In the genomic region with DNA sequence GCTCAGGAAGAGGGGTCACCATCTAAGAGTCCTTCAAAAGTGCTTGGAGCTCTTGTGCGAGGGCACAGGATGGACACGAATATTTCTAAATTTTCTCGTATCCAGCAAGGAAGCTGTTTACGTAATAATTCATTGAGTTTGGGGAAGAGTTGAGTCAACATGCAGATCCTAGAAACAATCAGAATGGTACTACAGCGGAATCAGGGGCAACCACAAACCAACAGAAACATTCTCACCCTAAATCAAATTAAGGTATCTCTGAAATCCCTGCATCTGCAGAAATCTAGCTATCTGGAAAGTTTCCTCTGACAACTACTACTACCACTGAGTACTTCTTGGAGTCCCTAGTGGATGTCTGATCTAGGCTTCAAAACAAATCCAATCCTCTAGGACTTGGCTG, we compare ENCODE assay signal across 20 cellular contexts.
A peak's percentile ranks its signal among the peaks of the same experiment; 100 is the strongest.
DNase-seq lines count a peak whose midpoint lies in the region; ATAC-seq, FAIRE-seq and TF ChIP-seq lines count a peak whose summit lies in the region.
"Had no signal": no experiment of that assay in that cellular context is flagged by ENCODE, and none has a peak within 500 bp of the region (broad histone marks: within the 10 kb centered on the region; RNA-seq: fewer than 3 reads in every experiment).

No MANE protein-coding gene starts in this region.

- H3K36me3 Mint-ChIP-seq in MCF 10A (ENCODE audit: insufficient read depth, unreplicated experiment), result no peaks in the 10 kb centered on the region
- H3K36me3 Mint-ChIP-seq: CD14-positive monocyte had no signal

- TF ChIP-seq CTCF in MCF 10A (IDR thresholded peaks at IDR 0.05; ENCODE audit: unreplicated experiment), result no peak
- TF ChIP-seq CTCF in mammary epithelial cell (conservative IDR thresholded peaks at IDR 0.05 in 1 of 2, IDR thresholded peaks at IDR 0.05 in 1 of 2; ENCODE audit: extremely low read depth in 1 of 2, insufficient read depth in 1 of 2, low read depth in 1 of 2, low read length in 2 of 2), result no peak
- TF ChIP-seq CTCF in K562 (IDR thresholded peaks at IDR 0.05 in 2 of 3, conservative IDR thresholded peaks at IDR 0.05 in 1 of 3; ENCODE audit: insufficient read depth in 2 of 3, low read depth in 1 of 3, low read length in 3 of 3), result no peak
- no peak for TF ChIP-seq CTCF in osteoblast (IDR thresholded peaks at IDR 0.05; ENCODE audit: extremely low read depth, low read depth, low read length)
- no peak for TF ChIP-seq CTCF in coronary artery (IDR thresholded peaks at IDR 0.05)

- 78% methylated on average over 5 of the region's 5 CpGs for WGBS in mammary epithelial cell (ENCODE audit: low coverage, missing lambda C conversion rate)
- 2% methylated on average over 5 of the region's 5 CpGs for WGBS in K562 (ENCODE audit: insufficient coverage, low coverage, missing lambda C conversion rate)

- H3K9ac ChIP-seq in mammary epithelial cell (ENCODE audit: insufficient read depth, low read length) (no peak overlapping the region), K562 (ENCODE audit: insufficient read depth in 1 of 2, low read depth in 2 of 2, low read length in 2 of 2) (no peak overlapping the region)

- CTCF ChIA-PET in MCF 10A (lab: Yijun Ruan, JAX) (interaction anchor here (0.6 to 2.9 kb wide), 2 partner anchors 105 to 897 kb away, joined by 3 to 12 read pairs; no protein-coding TSS in a partner anchor), mammary epithelial cell (lab: Charles Lee; ENCODE audit: low non-redundant PET) (no interaction called here), K562 (lab: Yijun Ruan, JAX; ENCODE audit: low intra/inter-chr PET ratio) (no interaction called here)

- no peak for TF ChIP-seq POLR2A in K562 (conservative IDR thresholded peaks at IDR 0.05)

- no peak overlapping the region for H3K4me2 ChIP-seq in mammary epithelial cell (ENCODE audit: insufficient read depth, low read depth, low read length)
- H3K4me2 ChIP-seq in K562 (ENCODE audit: insufficient read depth, low read length), result no peak overlapping the region
- H3K4me2 ChIP-seq in osteoblast (ENCODE audit: insufficient read depth, low read length), result no peak overlapping the region

- H3K9me3 Mint-ChIP-seq in MCF 10A (ENCODE audit: unreplicated experiment), result no peaks in the 10 kb centered on the region

- no peaks in the 10 kb centered on the region for H3K27me3 ChIP-seq in mammary epithelial cell (ENCODE audit: insufficient read depth, low read length)
- no peaks in the 10 kb centered on the region for H3K27me3 ChIP-seq in K562 (ENCODE audit: control insufficient read depth in 2 of 2, insufficient read depth in 2 of 2, low read length in 2 of 2)
- no peaks in the 10 kb centered on the region for H3K27me3 ChIP-seq in osteoblast (ENCODE audit: insufficient read depth, low read length)

- FAIRE-seq in K562 (lab: Jason Lieb, UNC), result peak; percentile 40
- FAIRE-seq: D721Med, G401.6, GM12891, H54 had no signal

- intact Hi-C loops in MCF 10A (cut with micrococcal nuclease) (no loop called here), mammary epithelial cell (cut with micrococcal nuclease) (no loop called here), K562 (cut with micrococcal nuclease) (no loop called here)

- dilution Hi-C loops in mammary epithelial cell (cut with HindIII; ENCODE audit: low sequenced_read_pairs), result no loop called here

- H3K4me3 ChIP-seq in mammary epithelial cell (replicated peaks in 1 of 3; ENCODE audit: insufficient read depth in 1 of 3, low read depth in 2 of 3, low read length in 3 of 3) (no peak overlapping the region), K562 (no peak overlapping the region), osteoblast (ENCODE audit: insufficient read depth, low read length) (no peak overlapping the region), coronary artery (no peak overlapping the region)

- no peaks in the 10 kb centered on the region for H3K9me1 ChIP-seq in K562 (ENCODE audit: control insufficient read depth, insufficient read depth, low read length)

- POLR2A ChIA-PET in MCF 10A (lab: Yijun Ruan, JAX), result no interaction called here
- POLR2A ChIA-PET in K562 (lab: Yijun Ruan, JAX), result no interaction called here

- peak overlapping the region; percentile 42 for H3K27ac Mint-ChIP-seq in MCF 10A (ENCODE audit: low read depth, unreplicated experiment)
- H3K27ac Mint-ChIP-seq: CD8-positive, alpha-beta T cell had no signal

- H3K27ac ChIP-seq in mammary epithelial cell (ENCODE audit: insufficient read depth, low read depth, low read length) (no peak overlapping the region), K562 (ENCODE audit: extremely low read depth, low read depth, low read length) (no peak overlapping the region), osteoblast (ENCODE audit: low read depth, low read length) (peak overlapping the region; percentile 52), coronary artery (no peak overlapping the region)
- H3K27ac ChIP-seq: 22Rv1, HL-60 had no signal

- no peak for TF ChIP-seq EP300 in K562 (IDR thresholded peaks at IDR 0.05; ENCODE audit: low read length)

- H3K9me3 ChIP-seq in mammary epithelial cell (replicated peaks; ENCODE audit: insufficient read depth, low read length), result peaks cover 3% of the 10 kb centered on the region
- no peaks in the 10 kb centered on the region for H3K9me3 ChIP-seq in K562 (replicated peaks; ENCODE audit: control insufficient read depth, insufficient read depth, low read depth, low read length)
- H3K9me3 ChIP-seq in osteoblast (ENCODE audit: low read depth, low read length), result no peaks in the 10 kb centered on the region

- H3K4me1 Mint-ChIP-seq in MCF 10A (ENCODE audit: insufficient read depth, unreplicated experiment), result peaks cover 43% of the 10 kb centered on the region
- H3K4me1 Mint-ChIP-seq: CD14-positive monocyte had no signal

- H3K79me2 ChIP-seq in mammary epithelial cell (ENCODE audit: insufficient read depth, low read length) (no peaks in the 10 kb centered on the region), K562 (ENCODE audit: control insufficient read depth, insufficient read depth, low read length) (no peaks in the 10 kb centered on the region), osteoblast (ENCODE audit: insufficient read depth, low read length) (no peaks in the 10 kb centered on the region)

- no peaks in the 10 kb centered on the region for H3K27me3 Mint-ChIP-seq in MCF 10A (ENCODE audit: insufficient read depth, unreplicated experiment)

- ATAC-seq in K562, result no peak
- no peak for ATAC-seq in GM18511 (IDR thresholded peaks at IDR 0.05; ENCODE audit: unreplicated experiment)
- ATAC-seq: CD8-positive, alpha-beta T cell; HCT116 had no signal

- DNase-seq in MCF 10A (ENCODE audit: unreplicated experiment) (no peak), mammary epithelial cell (no peak), K562 (ENCODE audit: extremely low read depth in 1 of 4, low spot score in 3 of 4) (no peak), osteoblast (ENCODE audit: insufficient read length, low spot score, missing footprints) (no peak), putamen (ENCODE audit: low spot score) (no peak), coronary artery (ENCODE audit: low spot score) (no peak)
- DNase-seq: CD8-positive, alpha-beta T cell; COR-L47; DMS153; DMS79 treated with DMSO at 0.1 percent for 48 hours; EL had no signal

- H3K4me3 Mint-ChIP-seq in MCF 10A (ENCODE audit: unreplicated experiment), result no peak overlapping the region
- H3K4me3 Mint-ChIP-seq: CD14-positive monocyte; CD8-positive, alpha-beta T cell had no signal

- TF ChIP-seq RAD21 in K562 (CRISPR knock-in tag; conservative IDR thresholded peaks at IDR 0.05 in 1 of 2, IDR thresholded peaks at IDR 0.05 in 1 of 2), result no peak

- in situ Hi-C loops in mammary epithelial cell (cut with MboI; ENCODE audit: low sequenced_read_pairs in 2 of 2), result loop anchor here in 1 of 2 donors (25.0 kb wide), 1 partner anchor 1803 kb away; a partner anchor contains a TSS
- in situ Hi-C loops in K562 (cut with MboI), result no loop called here

- H2AFZ ChIP-seq in mammary epithelial cell (ENCODE audit: low read depth, low read length), result no peak overlapping the region
- no peak overlapping the region for H2AFZ ChIP-seq in K562 (ENCODE audit: low read depth, low read length)
- H2AFZ ChIP-seq in osteoblast (ENCODE audit: low read length), result no peak overlapping the region

- BruUV-seq in MCF 10A (replicated peaks; lab: Mats Ljungman, UMichigan) (no TSS peak), mammary epithelial cell (replicated peaks; lab: Mats Ljungman, UMichigan) (no TSS peak), K562 (replicated peaks; lab: Mats Ljungman, UMichigan) (no TSS peak)

- H4K20me1 ChIP-seq in mammary epithelial cell (ENCODE audit: insufficient read depth, low read length) (no peaks in the 10 kb centered on the region), K562 (replicated peaks; ENCODE audit: control insufficient read depth, insufficient read depth, low read length) (no peaks in the 10 kb centered on the region), osteoblast (ENCODE audit: insufficient read depth, low read length) (no peaks in the 10 kb centered on the region)

- H3K36me3 ChIP-seq in mammary epithelial cell (ENCODE audit: insufficient read depth, low read length), result no peaks in the 10 kb centered on the region
- no peaks in the 10 kb centered on the region for H3K36me3 ChIP-seq in K562 (ENCODE audit: control insufficient read depth, insufficient read depth, low read length)
- H3K36me3 ChIP-seq in osteoblast (ENCODE audit: insufficient read depth, low read length), result no peaks in the 10 kb centered on the region

- H3K4me1 ChIP-seq in mammary epithelial cell (ENCODE audit: insufficient read depth, low read length), result peaks cover 49% of the 10 kb centered on the region
- no peaks in the 10 kb centered on the region for H3K4me1 ChIP-seq in K562 (replicated peaks in 1 of 2; ENCODE audit: control insufficient read depth in 2 of 2, insufficient read depth in 2 of 2, low read length in 2 of 2)
- H3K4me1 ChIP-seq in osteoblast (ENCODE audit: insufficient read depth, low read length), result peaks cover 33% of the 10 kb centered on the region

TF ChIP-seq in K562, 482 proteins besides CTCF, POLR2A, EP300 and RAD21 (continues in another document):
- TF ChIP-seq RB1 (IDR thresholded peaks at IDR 0.05; ENCODE audit: low read depth) (no peak), GABPA (tag; conservative IDR thresholded peaks at IDR 0.05; ENCODE audit: low read depth) (no peak), NR2C2 (CRISPR knock-in tag; IDR thresholded peaks at IDR 0.05) (no peak), NR2C2 (tag; IDR thresholded peaks at IDR 0.05) (no peak), SRSF7 (optimal IDR thresholded peaks at IDR 0.05; ENCODE audit: low read depth, low read length) (no peak), HMG20B (CRISPR knock-in tag; IDR thresholded peaks at IDR 0.05) (no peak), RBBP5 (IDR thresholded peaks at IDR 0.05; ENCODE audit: borderline replicate concordance, insufficient read depth, low read length, poor library complexity, severe bottlenecking) (no peak), TCF7 (IDR thresholded peaks at IDR 0.05; ENCODE audit: borderline replicate concordance) (no peak), PRPF4 (IDR thresholded peaks at IDR 0.05; ENCODE audit: insufficient read depth, low read depth, low read length, poor library complexity, severe bottlenecking) (no peak)
- TF ChIP-seq, protein P1, sequence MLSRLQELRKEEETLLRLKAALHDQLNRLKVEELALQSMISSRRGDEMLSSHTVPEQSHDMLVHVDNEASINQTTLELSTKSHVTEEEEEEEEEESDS (CRISPR knock-in tag; IDR thresholded peaks at IDR 0.05), result no peak
